Comparison of ENCODE assay signal across 1 cellular context in the genomic region with DNA sequence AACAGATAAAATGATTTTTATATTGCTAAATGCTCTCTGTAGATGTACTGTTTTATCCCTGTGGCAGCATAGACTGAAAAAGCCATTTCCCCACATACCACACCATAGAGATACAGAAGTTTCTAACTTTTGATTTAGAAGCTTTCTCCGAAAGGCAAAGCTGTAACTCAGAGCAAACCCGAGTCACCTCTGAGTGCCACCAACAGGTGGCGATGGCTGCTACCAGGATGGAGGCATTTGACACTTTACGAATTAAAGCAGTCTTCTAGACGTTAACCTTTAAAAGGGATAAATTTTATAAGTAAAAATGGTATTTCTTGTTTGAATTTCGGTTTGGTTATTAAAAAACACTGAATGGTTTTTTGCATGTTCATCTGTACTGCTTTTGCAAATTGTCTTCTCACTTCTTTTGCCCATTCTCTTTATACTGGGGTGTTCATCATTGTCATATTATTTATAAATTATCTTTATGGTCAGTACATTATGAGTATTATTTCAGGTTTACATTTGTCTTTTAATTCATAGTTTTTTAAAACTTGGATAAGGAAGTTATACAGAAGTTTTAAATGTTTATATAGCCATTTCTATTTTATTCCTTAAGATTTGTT.
TF ChIP-seq lines count a peak whose summit lies in the region.

No MANE protein-coding gene starts in this region.

TF ChIP-seq in GM23338, 12 proteins besides CTCF, POLR2A, EP300 and RAD21 (continued from another document):
- TF ChIP-seq ZNF114 (CRISPR knock-in tag; IDR thresholded peaks at IDR 0.05) (no peak), ZNF331 (CRISPR knock-in tag; IDR thresholded peaks at IDR 0.05; ENCODE audit: low read depth) (no peak), JUNB (IDR thresholded peaks at IDR 0.05; ENCODE audit: unreplicated experiment) (no peak), POLR2AphosphoS5 (IDR thresholded peaks at IDR 0.05; ENCODE audit: low read depth) (no peak), EZH2 (IDR thresholded peaks at IDR 0.05; ENCODE audit: low read depth, unreplicated experiment) (no peak), CREB1 (CRISPR knock-in tag; IDR thresholded peaks at IDR 0.05; ENCODE audit: low read depth) (no peak)
